Comparison of ENCODE assay signal across 18 cellular contexts in genomic region chr11:16402654-16403447, GRCh38. TPM values are rescaled to one million over a fixed set of nuclear protein-coding genes. Genes with fewer than 3 reads are reported as not detected.
DNase-seq lines count a peak whose midpoint lies in the region; ATAC-seq lines count a peak whose summit lies in the region.
"Had no signal": no experiment of that assay in that cellular context is flagged by ENCODE, and none has a peak within 500 bp of the region (broad histone marks: within the 10 kb centered on the region; RNA-seq: fewer than 3 reads in every experiment).

No MANE protein-coding gene starts in this region.

- DNase-seq in kidney tubule cell (ENCODE audit: low spot score) (peak; percentile 2), substantia nigra (lab: John Stamatoyannopoulos, UW) (peak in 28 of 49 donors; percentile 1 to 74 (median 11)), glomerular visceral epithelial cell (ENCODE audit: extremely low spot score) (no peak), SKM-1 treated with dmso at 0.1 percent for 144 hours (lab: John Stamatoyannopoulos, UW; ENCODE audit: unreplicated experiment) (no peak)
- DNase-seq in activated CD4-positive, alpha-beta memory T cell treated with anti-CD3 and anti-CD28 coated beads, Interleukin-2, amount 10 ng/mL, durations not matched to agents 7 days and 5 days: no peak
- DNase-seq: activated CD8-positive, alpha-beta T cell treated with anti-CD3 and anti-CD28 coated beads for 36 hours; amniotic stem cell; cortex of kidney; mammary epithelial cell; NCI-H345 had no signal

- H3K27ac Mint-ChIP-seq in activated CD4-positive, alpha-beta memory T cell treated with anti-CD3 and anti-CD28 coated beads, Interleukin-2, amount 10 ng/mL, durations not matched to agents 7 days and 5 days: no peak overlapping the region
- H3K27ac Mint-ChIP-seq: activated CD8-positive, alpha-beta T cell treated with anti-CD3 and anti-CD28 coated beads for 36 hours; activated T-helper 2 cell treated with anti-CD3 and anti-CD28 coated beads, Interferon-gamma antibody, Interleukin-2, Interleukin-4, amounts not matched to agents 10 μg/mL and 5 μg/mL and 100 μg/mL, durations not matched to agents 14 hours and 24 hours and 36 hours; B cell had no signal

- peaks cover 2% of the 10 kb centered on the region for H3K9me3 Mint-ChIP-seq in activated CD4-positive, alpha-beta memory T cell treated with anti-CD3 and anti-CD28 coated beads, Interleukin-2, amount 10 ng/mL, durations not matched to agents 7 days and 5 days
- H3K9me3 Mint-ChIP-seq: activated CD8-positive, alpha-beta T cell treated with anti-CD3 and anti-CD28 coated beads for 36 hours; activated T-helper 2 cell treated with anti-CD3 and anti-CD28 coated beads, Interferon-gamma antibody, Interleukin-2, Interleukin-4, amounts not matched to agents 10 μg/mL and 5 μg/mL and 100 μg/mL, durations not matched to agents 14 hours and 24 hours and 36 hours had no signal

- H3K36me3 Mint-ChIP-seq in activated CD4-positive, alpha-beta memory T cell treated with anti-CD3 and anti-CD28 coated beads, Interleukin-2, amount 10 ng/mL, durations not matched to agents 7 days and 5 days (ENCODE audit: low read depth): no peaks in the 10 kb centered on the region

- H3K4me1 Mint-ChIP-seq in activated CD4-positive, alpha-beta memory T cell treated with anti-CD3 and anti-CD28 coated beads, Interleukin-2, amount 10 ng/mL, durations not matched to agents 7 days and 5 days: no peaks in the 10 kb centered on the region
- H3K4me1 Mint-ChIP-seq: B cell had no signal

- CTCF ChIA-PET in activated CD4-positive, alpha-beta memory T cell treated with anti-CD3 and anti-CD28 coated beads, Interleukin-2, amount 10 ng/mL, durations not matched to agents 7 days and 5 days (lab: Charles Lee): no interaction called here

- H3K9ac ChIP-seq in HUES6 (ENCODE audit: low read length): no peak overlapping the region

- no peaks in the 10 kb centered on the region for H3K9me3 ChIP-seq in HUES6 (ENCODE audit: control insufficient read depth, insufficient read depth, low read depth, low read length)
- H3K9me3 ChIP-seq: esophagus muscularis mucosa had no signal

- ATAC-seq in GM21529 (IDR thresholded peaks at IDR 0.05; ENCODE audit: unreplicated experiment): no peak
- ATAC-seq: activated CD8-positive, alpha-beta T cell treated with anti-CD3 and anti-CD28 coated beads for 36 hours; SK-N-SH treated with all-trans-retinoic acid at 6 μM for 48 hours had no signal

- peak overlapping the region; percentile 18; the same call in 1 of the 2 replicates for H3K4me3 ChIP-seq in HUES6 (ENCODE audit: low read depth, low read length)
- H3K4me3 ChIP-seq: esophagus muscularis mucosa, hepatocyte had no signal

- H3K4me1 ChIP-seq in HUES6 (ENCODE audit: control insufficient read depth, insufficient read depth, low read length): peaks cover 29% of the 10 kb centered on the region
- H3K4me1 ChIP-seq: esophagus muscularis mucosa had no signal

- no peak overlapping the region for H3K4me3 Mint-ChIP-seq in activated CD4-positive, alpha-beta memory T cell treated with anti-CD3 and anti-CD28 coated beads, Interleukin-2, amount 10 ng/mL, durations not matched to agents 7 days and 5 days
- H3K4me3 Mint-ChIP-seq: activated CD8-positive, alpha-beta T cell treated with anti-CD3 and anti-CD28 coated beads for 36 hours; B cell had no signal

- H3K36me3 ChIP-seq in HUES6 (ENCODE audit: control insufficient read depth, insufficient read depth, low read length): no peaks in the 10 kb centered on the region
- H3K36me3 ChIP-seq: esophagus muscularis mucosa had no signal

- H3K27me3 Mint-ChIP-seq in activated CD4-positive, alpha-beta memory T cell treated with anti-CD3 and anti-CD28 coated beads, Interleukin-2, amount 10 ng/mL, durations not matched to agents 7 days and 5 days: no peaks in the 10 kb centered on the region
- H3K27me3 Mint-ChIP-seq: activated CD8-positive, alpha-beta T cell treated with anti-CD3 and anti-CD28 coated beads for 36 hours; B cell had no signal

- POLR2A ChIA-PET in activated CD4-positive, alpha-beta memory T cell treated with anti-CD3 and anti-CD28 coated beads, Interleukin-2, amount 10 ng/mL, durations not matched to agents 7 days and 5 days (lab: Charles Lee): no interaction called here

- H3K27me3 ChIP-seq in HUES6 (ENCODE audit: control insufficient read depth, insufficient read depth, low read length): peaks cover 100% of the 10 kb centered on the region
- H3K27me3 ChIP-seq: esophagus muscularis mucosa, hepatocyte had no signal

- no peak overlapping the region for H3K27ac ChIP-seq in HUES6 (ENCODE audit: low read depth, low read length)
- peak overlapping the region; percentile 20 for H3K27ac ChIP-seq in cingulate gyrus (ENCODE audit: low read depth, low read length)
- H3K27ac ChIP-seq in substantia nigra (ENCODE audit: low read depth, low read length, poor library complexity, severe bottlenecking): peak overlapping the region; percentile 41
- H3K27ac ChIP-seq: hepatocyte had no signal

RNA-seq across cellular contexts. Expression of gene SOX6, which starts 46.5 kb away (rescaled TPM):
- not detected for total RNA-seq in activated CD4-positive, alpha-beta memory T cell treated with anti-CD3 and anti-CD28 coated beads, Interleukin-2, amount 10 ng/mL, durations not matched to agents 7 days and 5 days
- total RNA-seq: B cell had no signal

Comparison
In these comparisons a context has a peak if more than half of its experiments do, and no peak if none do; other contexts are left out.
1. DNase-seq: peak in kidney tubule cell (single experiment) and substantia nigra (28 of 49); none in glomerular visceral epithelial cell (single experiment), activated CD4-positive, alpha-beta memory T cell treated with anti-CD3 and anti-CD28 coated beads, Interleukin-2, amount 10 ng/mL, durations not matched to agents 7 days and 5 days (single experiment) and SKM-1 treated with dmso at 0.1 percent for 144 hours (single experiment).